Comparison of ENCODE assay signal across 1 cellular context in the genomic region with DNA sequence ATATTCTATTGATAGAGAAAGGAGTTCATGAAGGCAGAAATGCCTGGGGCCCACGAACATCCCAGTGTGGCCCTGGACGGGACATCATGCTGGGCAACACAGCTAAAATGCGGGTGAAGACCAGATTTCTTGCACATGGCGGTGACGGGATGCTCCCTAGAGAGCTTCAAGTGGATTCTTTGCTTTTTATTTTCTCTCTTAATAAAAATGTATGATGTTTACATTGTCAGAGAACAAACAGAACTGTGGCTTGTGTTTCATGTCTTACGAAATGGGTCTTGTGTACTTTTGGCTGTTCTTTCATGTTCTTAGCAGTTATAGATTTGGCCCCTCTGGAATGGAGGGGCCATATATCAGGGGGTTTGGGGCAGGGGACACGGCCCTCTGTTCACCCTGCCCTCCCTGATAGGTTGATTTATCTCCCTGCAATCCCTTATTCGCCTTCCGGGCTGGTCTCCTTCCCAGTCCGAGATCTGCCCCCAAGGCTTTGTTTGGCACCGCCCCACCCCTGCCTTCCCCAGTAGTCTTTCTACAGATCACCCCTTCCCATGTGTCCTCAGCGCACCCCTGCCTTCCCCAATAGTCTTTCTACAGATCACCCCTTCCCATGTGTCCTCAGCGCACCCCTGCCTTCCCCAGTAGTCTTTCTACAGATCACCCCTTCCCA.
TF ChIP-seq lines count a peak whose summit lies in the region.

No MANE protein-coding gene starts in this region.

TF ChIP-seq in HepG2, 621 proteins besides CTCF, POLR2A, EP300 and RAD21 (continued from another document and continues in another):
- TF ChIP-seq ZXDC (CRISPR knock-in tag; IDR thresholded peaks at IDR 0.05), result no peak
- TF ChIP-seq SIX1 (CRISPR knock-in tag; IDR thresholded peaks at IDR 0.05; ENCODE audit: borderline replicate concordance), result peak; percentile 87; the same call in 1 of the 2 replicates
- TF ChIP-seq ZNF256 (CRISPR knock-in tag; conservative IDR thresholded peaks at IDR 0.05), result no peak
- no peak for TF ChIP-seq XRCC5 (optimal IDR thresholded peaks at IDR 0.05; ENCODE audit: low read length)
- no peak for TF ChIP-seq ZNF850 (CRISPR knock-in tag; conservative IDR thresholded peaks at IDR 0.05)
- no peak for TF ChIP-seq TBP (CRISPR knock-in tag; IDR thresholded peaks at IDR 0.05)
- TF ChIP-seq NCOA1 (CRISPR knock-in tag; IDR thresholded peaks at IDR 0.05), result no peak
- TF ChIP-seq ZNF460 (CRISPR knock-in tag; IDR thresholded peaks at IDR 0.05; ENCODE audit: borderline replicate concordance), result no peak
- no peak for TF ChIP-seq ZNF563 (CRISPR knock-in tag; IDR thresholded peaks at IDR 0.05)
- TF ChIP-seq, protein P1, sequence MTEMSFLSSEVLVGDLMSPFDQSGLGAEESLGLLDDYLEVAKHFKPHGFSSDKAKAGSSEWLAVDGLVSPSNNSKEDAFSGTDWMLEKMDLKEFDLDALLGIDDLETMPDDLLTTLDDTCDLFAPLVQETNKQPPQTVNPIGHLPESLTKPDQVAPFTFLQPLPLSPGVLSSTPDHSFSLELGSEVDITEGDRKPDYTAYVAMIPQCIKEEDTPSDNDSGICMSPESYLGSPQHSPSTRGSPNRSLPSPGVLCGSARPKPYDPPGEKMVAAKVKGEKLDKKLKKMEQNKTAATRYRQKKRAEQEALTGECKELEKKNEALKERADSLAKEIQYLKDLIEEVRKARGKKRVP (CRISPR knock-in tag; IDR thresholded peaks at IDR 0.05), result no peak
- no peak for TF ChIP-seq ZSCAN21 (CRISPR knock-in tag; IDR thresholded peaks at IDR 0.05; ENCODE audit: borderline replicate concordance)
- no peak for TF ChIP-seq ZNF543 (CRISPR knock-in tag; IDR thresholded peaks at IDR 0.05)
- no peak for TF ChIP-seq HBP1 (CRISPR knock-in tag; IDR thresholded peaks at IDR 0.05; ENCODE audit: low read depth)
- no peak for TF ChIP-seq TAF15 (IDR thresholded peaks at IDR 0.05; ENCODE audit: low read depth, low read length, poor library complexity, severe bottlenecking)
- TF ChIP-seq ZNF792 (CRISPR knock-in tag; IDR thresholded peaks at IDR 0.05), result no peak
- TF ChIP-seq PHF8 (CRISPR knock-in tag; IDR thresholded peaks at IDR 0.05), result no peak
- no peak for TF ChIP-seq MTF1 (CRISPR knock-in tag; IDR thresholded peaks at IDR 0.05)
- TF ChIP-seq, protein P2, sequence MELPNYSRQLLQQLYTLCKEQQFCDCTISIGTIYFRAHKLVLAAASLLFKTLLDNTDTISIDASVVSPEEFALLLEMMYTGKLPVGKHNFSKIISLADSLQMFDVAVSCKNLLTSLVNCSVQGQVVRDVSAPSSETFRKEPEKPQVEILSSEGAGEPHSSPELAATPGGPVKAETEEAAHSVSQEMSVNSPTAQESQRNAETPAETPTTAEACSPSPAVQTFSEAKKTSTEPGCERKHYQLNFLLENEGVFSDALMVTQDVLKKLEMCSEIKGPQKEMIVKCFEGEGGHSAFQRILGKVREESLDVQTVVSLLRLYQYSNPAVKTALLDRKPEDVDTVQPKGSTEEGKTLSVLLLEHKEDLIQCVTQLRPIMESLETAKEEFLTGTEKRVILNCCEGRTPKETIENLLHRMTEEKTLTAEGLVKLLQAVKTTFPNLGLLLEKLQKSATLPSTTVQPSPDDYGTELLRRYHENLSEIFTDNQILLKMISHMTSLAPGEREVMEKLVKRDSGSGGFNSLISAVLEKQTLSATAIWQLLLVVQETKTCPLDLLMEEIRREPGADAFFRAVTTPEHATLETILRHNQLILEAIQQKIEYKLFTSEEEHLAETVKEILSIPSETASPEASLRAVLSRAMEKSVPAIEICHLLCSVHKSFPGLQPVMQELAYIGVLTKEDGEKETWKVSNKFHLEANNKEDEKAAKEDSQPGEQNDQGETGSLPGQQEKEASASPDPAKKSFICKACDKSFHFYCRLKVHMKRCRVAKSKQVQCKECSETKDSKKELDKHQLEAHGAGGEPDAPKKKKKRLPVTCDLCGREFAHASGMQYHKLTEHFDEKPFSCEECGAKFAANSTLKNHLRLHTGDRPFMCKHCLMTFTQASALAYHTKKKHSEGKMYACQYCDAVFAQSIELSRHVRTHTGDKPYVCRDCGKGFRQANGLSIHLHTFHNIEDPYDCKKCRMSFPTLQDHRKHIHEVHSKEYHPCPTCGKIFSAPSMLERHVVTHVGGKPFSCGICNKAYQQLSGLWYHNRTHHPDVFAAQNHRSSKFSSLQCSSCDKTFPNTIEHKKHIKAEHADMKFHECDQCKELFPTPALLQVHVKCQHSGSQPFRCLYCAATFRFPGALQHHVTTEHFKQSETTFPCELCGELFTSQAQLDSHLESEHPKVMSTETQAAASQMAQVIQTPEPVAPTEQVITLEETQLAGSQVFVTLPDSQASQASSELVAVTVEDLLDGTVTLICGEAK (IDR thresholded peaks at IDR 0.05), result no peak
- TF ChIP-seq, protein P2 (CRISPR knock-in tag; IDR thresholded peaks at IDR 0.05), result no peak
- no peak for TF ChIP-seq HNRNPUL1 (IDR thresholded peaks at IDR 0.05; ENCODE audit: low read depth, low read length)
- TF ChIP-seq MEIS2 (CRISPR knock-in tag; IDR thresholded peaks at IDR 0.05), result no peak
- TF ChIP-seq FOSL2 (CRISPR knock-in tag; IDR thresholded peaks at IDR 0.05), result no peak
- no peak for TF ChIP-seq SKIL (CRISPR knock-in tag; IDR thresholded peaks at IDR 0.05; ENCODE audit: borderline replicate concordance)
- TF ChIP-seq ZNF572 (CRISPR knock-in tag; IDR thresholded peaks at IDR 0.05), result no peak
- no peak for TF ChIP-seq ZNF704 (CRISPR knock-in tag; IDR thresholded peaks at IDR 0.05; ENCODE audit: borderline replicate concordance)
